ENCODE assay signal across 14 cellular contexts in genomic region chr6:53566755-53567154, GRCh38.
"Had no signal": no experiment of that assay in that cellular context is flagged by ENCODE, and none has a peak within 500 bp of the region (broad histone marks: within the 10 kb centered on the region; RNA-seq: fewer than 3 reads in every experiment).

No MANE protein-coding gene starts in this region.

- ATAC-seq: activated CD8-positive, alpha-beta memory T cell treated with anti-CD3 and anti-CD28 coated beads, Interleukin-2, amount 10 ng/mL, durations not matched to agents 7 days and 5 days; activated T-cell treated with anti-CD3 and anti-CD28 coated beads, Interleukin-2, amount 50 U/mL, for 4 hours; upper lobe of right lung had no signal

- DNase-seq: activated CD4-positive, alpha-beta T cell treated with anti-CD3 and anti-CD28 coated beads for 1 hour; activated CD4-positive, alpha-beta T cell treated with anti-CD3 and anti-CD28 coated beads, Interleukin-2, amount 50 U/mL, for 48 hours; activated CD8-positive, alpha-beta memory T cell treated with anti-CD3 and anti-CD28 coated beads, Interleukin-2, amount 10 ng/mL, durations not matched to agents 7 days and 5 days; activated effector memory CD4-positive, alpha-beta T cell treated with anti-CD3 and anti-CD28 coated beads, Interleukin-2, amount 50 U/mL, for 16 hours; activated T-cell treated with anti-CD3 and anti-CD28 coated beads, Interleukin-2, amount 50 U/mL, for 4 hours; aorta; foreskin melanocyte; head of caudate nucleus; left ventricle myocardium inferior; mesenchymal stem cell; stimulated activated CD4-positive, alpha-beta T cell treated with anti-CD3 and anti-CD28 coated beads, Interleukin-12 subunit alpha, Interleukin-12 subunit beta, amount 100 ng/mL, for 4 hours; stimulated activated naive CD4-positive, alpha-beta T cell treated with Interleukin-2 at 50 U/mL for 16 hours; T1000; upper lobe of right lung had no signal
